1 cellular context compared by ENCODE assay signal in the genomic region with DNA sequence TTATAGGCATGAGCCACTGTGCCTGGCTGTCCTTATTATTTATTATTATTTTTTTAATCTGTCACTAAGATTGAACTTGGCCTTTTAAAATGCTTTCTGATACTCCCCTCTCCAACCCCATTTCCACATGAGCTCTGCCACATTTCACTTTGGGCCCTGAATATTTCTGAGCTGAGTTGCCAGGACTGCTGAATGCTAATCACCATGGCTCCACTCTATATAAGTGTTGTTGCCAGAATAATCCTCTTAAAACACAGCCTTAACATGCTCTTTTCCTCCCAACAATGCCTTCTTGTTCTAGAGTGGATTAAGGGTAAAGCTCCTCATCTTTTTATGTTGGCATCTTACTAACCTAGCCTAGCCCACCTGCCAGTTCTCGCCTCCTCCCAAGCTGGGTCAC.
TF ChIP-seq lines count a peak whose summit lies in the region.

No MANE protein-coding gene starts in this region.

TF ChIP-seq in IMR-90, 13 proteins besides CTCF, POLR2A, EP300 and RAD21:
- no peak for TF ChIP-seq RFX5 (IDR thresholded peaks at IDR 0.05; ENCODE audit: low read depth, low read length)
- no peak for TF ChIP-seq MAFK (IDR thresholded peaks at IDR 0.05; ENCODE audit: low read depth, low read length)
- TF ChIP-seq FOS (IDR thresholded peaks at IDR 0.05; ENCODE audit: low read depth, low read length) = no peak
- no peak for TF ChIP-seq ELK1 (IDR thresholded peaks at IDR 0.05; ENCODE audit: borderline replicate concordance, low read depth, low read length)
- no peak for TF ChIP-seq BHLHE40 (IDR thresholded peaks at IDR 0.05; ENCODE audit: low read depth, low read length)
- TF ChIP-seq CHD1 (IDR thresholded peaks at IDR 0.05; ENCODE audit: low read depth, low read length) = no peak
- no peak for TF ChIP-seq MXI1 (IDR thresholded peaks at IDR 0.05; ENCODE audit: borderline replicate concordance, low read depth, low read length)
- no peak for TF ChIP-seq SMC3 (IDR thresholded peaks at IDR 0.05; ENCODE audit: low read depth, low read length)
- no peak for TF ChIP-seq MAZ (IDR thresholded peaks at IDR 0.05; ENCODE audit: borderline replicate concordance, low read depth, low read length)
- TF ChIP-seq, protein P1, sequence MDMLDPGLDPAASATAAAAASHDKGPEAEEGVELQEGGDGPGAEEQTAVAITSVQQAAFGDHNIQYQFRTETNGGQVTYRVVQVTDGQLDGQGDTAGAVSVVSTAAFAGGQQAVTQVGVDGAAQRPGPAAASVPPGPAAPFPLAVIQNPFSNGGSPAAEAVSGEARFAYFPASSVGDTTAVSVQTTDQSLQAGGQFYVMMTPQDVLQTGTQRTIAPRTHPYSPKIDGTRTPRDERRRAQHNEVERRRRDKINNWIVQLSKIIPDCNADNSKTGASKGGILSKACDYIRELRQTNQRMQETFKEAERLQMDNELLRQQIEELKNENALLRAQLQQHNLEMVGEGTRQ (IDR thresholded peaks at IDR 0.05; ENCODE audit: low read depth, low read length) = no peak
- no peak for TF ChIP-seq CEBPB (IDR thresholded peaks at IDR 0.05; ENCODE audit: low read depth, low read length)
- no peak for TF ChIP-seq RCOR1 (IDR thresholded peaks at IDR 0.05; ENCODE audit: insufficient replicate concordance, low read length)
- TF ChIP-seq NFE2L2 (IDR thresholded peaks at IDR 0.05; ENCODE audit: low read depth, low read length) = no peak
